In genomic region chr9:15722888-15723287, GRCh38 we compare ENCODE assay signal across 16 cellular contexts.
A peak's percentile ranks its signal among the peaks of the same experiment; 100 is the strongest.
DNase-seq lines count a peak whose midpoint lies in the region; ATAC-seq and TF ChIP-seq lines count a peak whose summit lies in the region.
"Had no signal": no experiment of that assay in that cellular context is flagged by ENCODE, and none has a peak within 500 bp of the region (broad histone marks: within the 10 kb centered on the region; RNA-seq: fewer than 3 reads in every experiment).

No MANE protein-coding gene starts in this region.

- H3K4me3 ChIP-seq in choroid plexus epithelial cell (ENCODE audit: low read depth, low read length), result no peak overlapping the region
- H3K4me3 ChIP-seq: body of pancreas, mucosa of descending colon, upper lobe of right lung had no signal

- peak; percentile 34 to 77 for DNase-seq in NCI-H446 (lab: John Stamatoyannopoulos, UW)
- DNase-seq in choroid plexus epithelial cell (ENCODE audit: low read depth), result peak; percentile 91
- DNase-seq in left kidney (ENCODE audit: low read depth, low spot score), result peak; percentile 28
- peak; percentile 88 for DNase-seq in smooth muscle cell of the brain vasculature (ENCODE audit: low read depth, low spot score)
- no peak for DNase-seq in activated T-cell treated with anti-CD3 and anti-CD28 coated beads, Interleukin-2, amount 50 U/mL, for 48 hours
- DNase-seq in Right ventricle myocardium inferior (ENCODE audit: missing footprints), result no peak
- no peak for DNase-seq in GM03348 (ENCODE audit: low spot score)
- DNase-seq: activated CD8-positive, alpha-beta memory T cell treated with anti-CD3 and anti-CD28 coated beads, Interleukin-2, amount 10 ng/mL, durations not matched to agents 7 days and 5 days; activated naive CD4-positive, alpha-beta T cell; body of pancreas; effector memory CD4-positive, alpha-beta T cell; mucosa of descending colon; NCI-H1694 treated with DMSO at 0.1 percent for 48 hours; NCI-H510A; upper lobe of right lung had no signal

- intact Hi-C loops in Right ventricle myocardium inferior (cut with DNase I), result no loop called here

- ATAC-seq in Right ventricle myocardium inferior (no peak), HG02610 (IDR thresholded peaks at IDR 0.05; ENCODE audit: unreplicated experiment) (no peak)
- ATAC-seq: activated CD8-positive, alpha-beta memory T cell treated with anti-CD3 and anti-CD28 coated beads, Interleukin-2, amount 10 ng/mL, durations not matched to agents 7 days and 5 days; body of pancreas; mucosa of descending colon; upper lobe of right lung had no signal

- TF ChIP-seq CTCF in choroid plexus epithelial cell (conservative IDR thresholded peaks at IDR 0.05; ENCODE audit: low read depth, low read length), result no peak

Comparison
In these comparisons a context has a peak if more than half of its experiments do, and no peak if none do; other contexts are left out.
1. DNase-seq: peak in NCI-H446 (2 of 2), choroid plexus epithelial cell (single experiment), left kidney (single experiment) and smooth muscle cell of the brain vasculature (single experiment); none in activated T-cell treated with anti-CD3 and anti-CD28 coated beads, Interleukin-2, amount 50 U/mL, for 48 hours (0 of 2), Right ventricle myocardium inferior (single experiment) and GM03348 (single experiment).